ENCODE assay signal across 19 cellular contexts in the genomic region with DNA sequence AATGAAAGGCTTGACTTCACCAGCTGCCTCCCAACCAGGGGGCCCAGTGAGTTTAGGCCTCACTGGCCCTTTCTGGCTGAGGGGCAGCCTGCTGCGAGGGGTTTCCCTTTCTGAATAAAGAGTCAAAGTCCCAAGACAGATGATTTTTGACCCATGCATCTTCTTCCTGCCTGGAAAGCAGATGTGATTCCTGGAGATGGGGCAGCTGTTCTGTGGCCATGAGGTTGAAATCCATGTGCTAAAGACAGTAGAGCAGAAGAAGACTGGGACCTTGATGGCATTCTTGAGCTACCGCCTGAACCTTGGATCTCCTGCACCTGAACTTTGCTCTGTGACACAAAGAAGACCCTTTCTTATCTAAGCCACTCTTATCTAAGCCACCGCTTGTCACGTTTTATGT. TPM values are rescaled to one million over a fixed set of nuclear protein-coding genes. Genes with fewer than 3 reads are reported as not detected.
A peak's percentile ranks its signal among the peaks of the same experiment; 100 is the strongest.
DNase-seq lines count a peak whose midpoint lies in the region; ATAC-seq, FAIRE-seq and TF ChIP-seq lines count a peak whose summit lies in the region.
"Had no signal": no experiment of that assay in that cellular context is flagged by ENCODE, and none has a peak within 500 bp of the region (broad histone marks: within the 10 kb centered on the region; RNA-seq: fewer than 3 reads in every experiment).

No MANE protein-coding gene starts in this region.

- no peaks in the 10 kb centered on the region for H3K9me2 ChIP-seq in neural cell (ENCODE audit: insufficient read depth, low read length)

- H3K4me1 ChIP-seq in HepG2 (ENCODE audit: insufficient read depth, low read length) (peaks cover 51% of the 10 kb centered on the region), right lobe of liver (peaks cover 0 to 38% (median 14%) of the 10 kb centered on the region in 4 donors)

- H3K27me3 ChIP-seq in HepG2 (ENCODE audit: control insufficient read depth in 1 of 2, insufficient read depth in 2 of 2, low read length in 2 of 2) (no peaks in the 10 kb centered on the region), right lobe of liver (no peaks in the 10 kb centered on the region), neural cell (ENCODE audit: insufficient read depth, low read depth, low read length) (no peaks in the 10 kb centered on the region)
- H3K27me3 ChIP-seq: BLaER1 treated with 17β-estradiol and CSF1 and Interleukin-3, amounts not matched to agents 10 nM and 100 nM had no signal

- ATAC-seq in HepG2 (no peak), right lobe of liver (no peak), left lobe of liver (no peak)
- no peak for ATAC-seq in central memory CD8-positive, alpha-beta T cell (replicated peaks; ENCODE audit: extremely low read depth, poor library complexity, severe bottlenecking)
- ATAC-seq: HCT116 had no signal

- no peaks in the 10 kb centered on the region for H3F3A ChIP-seq in neural cell (ENCODE audit: insufficient read depth, low read length, poor library complexity, severe bottlenecking)

- no peak for TF ChIP-seq CTCF in HepG2 (CRISPR knock-in tag; IDR thresholded peaks at IDR 0.05)
- no peak for TF ChIP-seq CTCF in right lobe of liver (IDR thresholded peaks at IDR 0.05)
- TF ChIP-seq CTCF in neural cell (IDR thresholded peaks at IDR 0.05; ENCODE audit: poor library complexity, severe bottlenecking), result no peak

- no peaks in the 10 kb centered on the region for H3K9me3 Mint-ChIP-seq in central memory CD8-positive, alpha-beta T cell
- peaks cover 4% of the 10 kb centered on the region for H3K9me3 Mint-ChIP-seq in activated CD4-positive, alpha-beta T cell treated with anti-CD3 and anti-CD28 coated beads, Interleukin-2, amount 10 ng/mL, durations not matched to agents 7 days and 5 days
- H3K9me3 Mint-ChIP-seq: IgD-negative memory B cell had no signal

- FAIRE-seq in HepG2 (lab: Jason Lieb, UNC), result no peak
- FAIRE-seq: H54, HTR-8/SVneo had no signal

- TF ChIP-seq RAD21 in HepG2 (CRISPR knock-in tag; IDR thresholded peaks at IDR 0.05) (no peak), neural cell (conservative IDR thresholded peaks at IDR 0.05) (no peak)

- WGBS in HepG2 (ENCODE audit: low lambda C conversion rate), result 81% methylated on average over 4 of the region's 4 CpGs
- 29% methylated on average over 1 of the region's 4 CpGs for WGBS in right lobe of liver (ENCODE audit: insufficient coverage, low coverage, low lambda C conversion rate, missing lambda C conversion rate)

- H2AFZ ChIP-seq in HepG2 (ENCODE audit: low read length) (no peak overlapping the region), neural cell (ENCODE audit: low read depth, low read length) (no peak overlapping the region)
- H2AFZ ChIP-seq: GM23248 had no signal

- POLR2A ChIA-PET in HepG2 (lab: Yijun Ruan, JAX), result no interaction called here
- POLR2A ChIA-PET in activated CD4-positive, alpha-beta T cell treated with anti-CD3 and anti-CD28 coated beads, Interleukin-2, amount 10 ng/mL, durations not matched to agents 7 days and 5 days (lab: Charles Lee), result no interaction called here

- H3K9me3 ChIP-seq in HepG2 (ENCODE audit: low read length), result no peaks in the 10 kb centered on the region
- no peaks in the 10 kb centered on the region for H3K9me3 ChIP-seq in right lobe of liver
- no peaks in the 10 kb centered on the region for H3K9me3 ChIP-seq in neural cell (ENCODE audit: low read length)

- peak overlapping the region; percentile 13 for H3K27ac Mint-ChIP-seq in central memory CD8-positive, alpha-beta T cell (ENCODE audit: low read depth)
- no peak overlapping the region for H3K27ac Mint-ChIP-seq in activated CD4-positive, alpha-beta T cell treated with anti-CD3 and anti-CD28 coated beads, Interleukin-2, amount 10 ng/mL, durations not matched to agents 7 days and 5 days
- H3K27ac Mint-ChIP-seq: B cell, HFFc6 had no signal

- DNase-seq in HepG2 (ENCODE audit: low spot score) (no peak), right lobe of liver (no peak), left lobe of liver (ENCODE audit: low spot score) (no peak)
- no peak for DNase-seq in central memory CD8-positive, alpha-beta T cell (ENCODE audit: low spot score in 2 of 2)
- no peak for DNase-seq in activated CD4-positive, alpha-beta T cell treated with anti-CD3 and anti-CD28 coated beads, Interleukin-2, amount 10 ng/mL, durations not matched to agents 7 days and 5 days
- no peak for DNase-seq in activated CD4-positive, alpha-beta T cell treated with anti-CD3 and anti-CD28 coated beads, Interleukin-2, amount 50 U/mL, for 48 hours
- DNase-seq: Calu3, DMS79 treated with DMSO at 0.1 percent for 48 hours, GF-D8, GM23248, HFFc6, KG1 had no signal

- H3K27ac ChIP-seq in HepG2 (ENCODE audit: extremely low read length, insufficient read depth, low read length) (no peak overlapping the region), right lobe of liver (no peak overlapping the region), neural cell (ENCODE audit: low read length) (peak overlapping the region; percentile 73)
- H3K27ac ChIP-seq: BLaER1 treated with 17β-estradiol and CSF1 and Interleukin-3, amounts not matched to agents 10 nM and 100 nM; GM23248 had no signal

- H3K4me3 ChIP-seq in HepG2 (replicated peaks in 1 of 3; ENCODE audit: insufficient read depth in 1 of 3, low read depth in 2 of 3, low read length in 3 of 3), result no peak overlapping the region
- no peak overlapping the region for H3K4me3 ChIP-seq in right lobe of liver
- H3K4me3 ChIP-seq in neural cell (ENCODE audit: low read length), result no peak overlapping the region
- H3K4me3 ChIP-seq: BLaER1 treated with 17β-estradiol and CSF1 and Interleukin-3, amounts not matched to agents 10 nM and 100 nM; GM23248 had no signal

- peaks cover 0 to 12% of the 10 kb centered on the region in 2 experiments; a peak in 1 of 5 replicates for H3K36me3 ChIP-seq in HepG2 (replicated peaks in 1 of 2; ENCODE audit: control insufficient read depth in 1 of 2, insufficient read depth in 2 of 2, low read length in 2 of 2)
- no peaks in the 10 kb centered on the region for H3K36me3 ChIP-seq in right lobe of liver
- H3K36me3 ChIP-seq in neural cell (ENCODE audit: insufficient read depth, low read length), result no peaks in the 10 kb centered on the region

- in situ Hi-C loops in HepG2 (cut with HindIII; ENCODE audit: extremely low pct_ligation_motif_present, low pct_unique_long_range_greater_than_20kb), result no loop called here

- no TSS peak for BruUV-seq in HepG2 (replicated peaks; lab: Mats Ljungman, UMichigan)

- peaks cover 43% of the 10 kb centered on the region for H3K4me1 Mint-ChIP-seq in central memory CD8-positive, alpha-beta T cell
- peaks cover 37% of the 10 kb centered on the region for H3K4me1 Mint-ChIP-seq in activated CD4-positive, alpha-beta T cell treated with anti-CD3 and anti-CD28 coated beads, Interleukin-2, amount 10 ng/mL, durations not matched to agents 7 days and 5 days

- H3K36me3 Mint-ChIP-seq in central memory CD8-positive, alpha-beta T cell (ENCODE audit: insufficient read depth), result peaks cover 1% of the 10 kb centered on the region
- H3K36me3 Mint-ChIP-seq in activated CD4-positive, alpha-beta T cell treated with anti-CD3 and anti-CD28 coated beads, Interleukin-2, amount 10 ng/mL, durations not matched to agents 7 days and 5 days (ENCODE audit: low read depth), result peaks cover 29% of the 10 kb centered on the region

- no peaks in the 10 kb centered on the region for H3K27me3 Mint-ChIP-seq in central memory CD8-positive, alpha-beta T cell
- H3K27me3 Mint-ChIP-seq in activated CD4-positive, alpha-beta T cell treated with anti-CD3 and anti-CD28 coated beads, Interleukin-2, amount 10 ng/mL, durations not matched to agents 7 days and 5 days, result no peaks in the 10 kb centered on the region
- H3K27me3 Mint-ChIP-seq: B cell, IgD-negative memory B cell had no signal

- H3K79me2 ChIP-seq in HepG2 (ENCODE audit: insufficient read depth, low read length), result peaks cover 53% of the 10 kb centered on the region
- no peaks in the 10 kb centered on the region for H3K79me2 ChIP-seq in neural cell (replicated peaks; ENCODE audit: insufficient read depth, low read length)

- TF ChIP-seq EP300 in HepG2 (IDR thresholded peaks at IDR 0.05; ENCODE audit: low read depth in 2 of 2, low read length in 2 of 2), result no peak
- no peak for TF ChIP-seq EP300 in HepG2 (CRISPR knock-in tag; IDR thresholded peaks at IDR 0.05; ENCODE audit: borderline replicate concordance)
- no peak for TF ChIP-seq EP300 in neural cell (conservative IDR thresholded peaks at IDR 0.05; ENCODE audit: poor library complexity, severe bottlenecking)

- H3K9ac ChIP-seq in HepG2 (ENCODE audit: insufficient read depth, low read depth, low read length), result no peak overlapping the region
- no peak overlapping the region for H3K9ac ChIP-seq in neural cell (ENCODE audit: low read length)
- H3K9ac ChIP-seq: BLaER1 treated with 17β-estradiol and CSF1 and Interleukin-3, amounts not matched to agents 10 nM and 100 nM; GM23248 had no signal

- CTCF ChIA-PET in HepG2 (lab: Yijun Ruan, JAX; ENCODE audit: low intra/inter-chr PET ratio, low total read pairs), result no interaction called here
- CTCF ChIA-PET in activated CD4-positive, alpha-beta T cell treated with anti-CD3 and anti-CD28 coated beads, Interleukin-2, amount 10 ng/mL, durations not matched to agents 7 days and 5 days (lab: Charles Lee), result interaction anchor here (0.5 to 2.3 kb wide), 3 partner anchors 9 to 23 kb away, joined by 3 to 8 read pairs (median 7); no protein-coding TSS in a partner anchor

- no peak for TF ChIP-seq POLR2A in HepG2 (IDR thresholded peaks at IDR 0.05; ENCODE audit: insufficient read depth in 1 of 2, low read depth in 2 of 2, low read length in 2 of 2)
- TF ChIP-seq POLR2A in right lobe of liver (IDR thresholded peaks at IDR 0.05), result no peak

- H3K4me3 Mint-ChIP-seq in central memory CD8-positive, alpha-beta T cell, result no peak overlapping the region
- H3K4me3 Mint-ChIP-seq in activated CD4-positive, alpha-beta T cell treated with anti-CD3 and anti-CD28 coated beads, Interleukin-2, amount 10 ng/mL, durations not matched to agents 7 days and 5 days, result no peak overlapping the region
- H3K4me3 Mint-ChIP-seq: B cell, HFFc6 had no signal

- intact Hi-C loops in HepG2 (cut with micrococcal nuclease; ENCODE audit: unreplicated experiment), result no loop called here
- intact Hi-C loops in right lobe of liver (cut with DNase I), result no loop called here

- H4K20me1 ChIP-seq in HepG2 (ENCODE audit: insufficient read depth, low read length) (peaks cover 5% of the 10 kb centered on the region; the same call in 1 of the 2 replicates), neural cell (ENCODE audit: insufficient read depth) (no peaks in the 10 kb centered on the region)

- no peak overlapping the region for H3K4me2 ChIP-seq in HepG2 (ENCODE audit: low read depth, low read length)
- no peak overlapping the region for H3K4me2 ChIP-seq in neural cell (ENCODE audit: low read length)

RNA-seq across cellular contexts. Expression of a gene that starts 19.8 kb away (rescaled TPM):
- total RNA-seq in HepG2 (2016; rRNA removed; fragmentation: Illumina TruSeq; extraction: Trizol) (23.3 and 29.9 TPM in 2 replicates), right lobe of liver (10 to 100 TPM; 23.1 to 68.8 (median 29.1) TPM), left lobe of liver (27.5 TPM)
- 43.0 and 51.2 TPM in 2 replicates for total RNA-seq in HepG2 (2016; cell fraction: cytosol; rRNA removed; fragmentation: Illumina TruSeq; extraction: Trizol; ENCODE audit: low read depth)
- total RNA-seq in HepG2 (2016; cell fraction: insoluble cytoplasmic fraction; rRNA removed; fragmentation: Illumina TruSeq; extraction: Trizol), result 21.4 and 28.1 TPM in 2 replicates
- total RNA-seq in HepG2 (2016; cell fraction: membrane; rRNA removed; fragmentation: Illumina TruSeq; extraction: Trizol), result 50.7 and 67.7 TPM in 2 replicates
- 12.9 and 16.1 TPM in 2 replicates for total RNA-seq in HepG2 (2016; cell fraction: nucleus; rRNA removed; fragmentation: Illumina TruSeq; extraction: Trizol)
- polyA plus RNA-seq in HepG2 (2011; rRNA removed) (29.5 and 38.6 TPM in 2 replicates), neural cell (63.4 and 67.2 TPM in 2 replicates)
- polyA plus RNA-seq in HepG2 (2011; cell fraction: cytosol; rRNA removed), result 29.8 and 35.9 TPM in 2 replicates
- polyA plus RNA-seq in HepG2 (2011; cell fraction: nucleus; rRNA removed), result 54.3 and 60.0 TPM in 2 replicates
- polyA plus RNA-seq in HepG2 (2012), result 46.0 and 46.8 TPM in 2 replicates
- 37.1 and 47.1 TPM in 2 replicates for polyA plus RNA-seq in HepG2 (2016; cell fraction: cytosol; fragmentation: Illumina TruSeq; extraction: Trizol; ENCODE audit: low read depth)
- polyA plus RNA-seq in HepG2 (2016; cell fraction: insoluble cytoplasmic fraction; fragmentation: Illumina TruSeq; extraction: Trizol; ENCODE audit: low read depth), result 24.6 and 35.5 TPM in 2 replicates
- polyA plus RNA-seq in HepG2 (2016; cell fraction: membrane; fragmentation: Illumina TruSeq; extraction: Trizol; ENCODE audit: low read depth), result 54.6 and 65.1 TPM in 2 replicates
- polyA plus RNA-seq in HepG2 (2016; cell fraction: nucleus; fragmentation: Illumina TruSeq; extraction: Trizol; ENCODE audit: insufficient read depth, low read depth), result 30.3 and 35.7 TPM in 2 replicates
- 26.5 and 27.7 TPM in 2 replicates for polyA minus RNA-seq in HepG2 (2011; rRNA and poly(A)+ RNA removed; ENCODE audit: low replicate concordance)
- polyA minus RNA-seq in HepG2 (2011; cell fraction: cytosol; rRNA and poly(A)+ RNA removed), result 19.4 and 20.4 TPM in 2 replicates
- polyA minus RNA-seq in HepG2 (2011; cell fraction: nucleus; rRNA and poly(A)+ RNA removed), result 12.6 and 15.5 TPM in 2 replicates
- polyA minus RNA-seq in neural cell, result 35.8 and 37.0 TPM in 2 replicates
- 10 to 100 TPM; 61.6 to 63.6 TPM for total RNA-seq in activated CD4-positive, alpha-beta T cell treated with anti-CD3 and anti-CD28 coated beads, Interleukin-2, amount 10 ng/mL, durations not matched to agents 7 days and 5 days
